Comparison of ENCODE assay signal across 11 cellular contexts in the genomic region with DNA sequence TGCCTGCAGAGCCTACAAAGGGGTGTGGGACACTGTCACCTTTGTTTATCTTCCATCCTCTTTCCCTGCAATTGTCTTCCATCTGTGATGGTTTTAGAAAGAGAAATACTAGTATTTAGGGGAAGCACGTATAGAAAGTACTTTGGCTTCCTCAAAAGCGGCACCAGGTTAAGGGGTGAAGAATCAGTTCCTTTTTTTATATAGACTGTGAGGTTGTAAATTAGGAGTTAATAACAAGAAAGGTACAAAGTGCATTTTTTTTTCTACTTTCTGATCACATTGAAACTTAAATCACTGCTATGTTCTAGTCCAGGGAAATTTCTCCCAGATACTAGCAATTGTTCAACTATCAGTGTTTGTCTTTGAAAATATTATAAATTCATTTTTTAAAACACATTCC.
DNase-seq lines count a peak whose midpoint lies in the region; ATAC-seq, FAIRE-seq and TF ChIP-seq lines count a peak whose summit lies in the region.
"Had no signal": no experiment of that assay in that cellular context is flagged by ENCODE, and none has a peak within 500 bp of the region (broad histone marks: within the 10 kb centered on the region; RNA-seq: fewer than 3 reads in every experiment).

No MANE protein-coding gene starts in this region.

- in situ Hi-C loops in gastrocnemius medialis (cut with MboI; ENCODE audit: low sequenced_read_pairs in 4 of 4) = no loop called here

- H3K27me3 ChIP-seq in small intestine (ENCODE audit: control insufficient read depth in 2 of 2, insufficient read depth in 2 of 2, low read length in 2 of 2) = no peaks in the 10 kb centered on the region
- no peaks in the 10 kb centered on the region for H3K27me3 ChIP-seq in gastrocnemius medialis
- H3K27me3 ChIP-seq: right lobe of liver had no signal

- H3K4me3 ChIP-seq in small intestine (ENCODE audit: low read depth in 1 of 2, low read length in 2 of 2) = no peak overlapping the region
- H3K4me3 ChIP-seq in gastrocnemius medialis = no peak overlapping the region
- H3K4me3 ChIP-seq: right lobe of liver had no signal

- H3K4me1 ChIP-seq in small intestine (ENCODE audit: control insufficient read depth in 2 of 2, insufficient read depth in 1 of 2, low read depth in 1 of 2, low read length in 1 of 2) = no peaks in the 10 kb centered on the region
- H3K4me1 ChIP-seq in gastrocnemius medialis = peaks cover 0 to 6% of the 10 kb centered on the region in 2 donors
- H3K4me1 ChIP-seq: right lobe of liver had no signal

- FAIRE-seq in small intestine (lab: Jason Lieb, UNC) = no peak
- FAIRE-seq in RCC 7860 (lab: Jason Lieb, UNC) = no peak

- ATAC-seq in GM19043 (IDR thresholded peaks at IDR 0.05; ENCODE audit: low read depth, unreplicated experiment) (peak; percentile 82), HG02571 (IDR thresholded peaks at IDR 0.05; ENCODE audit: unreplicated experiment) (peak; percentile 88), HG03354 (IDR thresholded peaks at IDR 0.05; ENCODE audit: poor library complexity, severe bottlenecking, unreplicated experiment) (peak; percentile 91), gastrocnemius medialis (no peak)
- ATAC-seq: right lobe of liver had no signal

- no peak for TF ChIP-seq CTCF in gastrocnemius medialis (IDR thresholded peaks at IDR 0.05 in 4 of 5, conservative IDR thresholded peaks at IDR 0.05 in 1 of 5)

- peak; percentile 20 for DNase-seq in small intestine
- no peak for DNase-seq in NCI-H187 treated with DMSO at 0.1 percent for 48 hours (lab: John Stamatoyannopoulos, UW)
- no peak for DNase-seq in RCC 7860 (ENCODE audit: low spot score)
- no peak for DNase-seq in gastrocnemius medialis
- DNase-seq: activated naive CD4-positive, alpha-beta T cell; DND-41; NCI-H1417; right lobe of liver had no signal

- 22 to 39% (median 24%) methylated on average over 2 of the region's 2 CpGs for WGBS in small intestine, 3 donors

- H3K36me3 ChIP-seq in small intestine (ENCODE audit: control insufficient read depth in 2 of 2, insufficient read depth in 2 of 2, low read length in 2 of 2) (no peaks in the 10 kb centered on the region), gastrocnemius medialis (no peaks in the 10 kb centered on the region)
- H3K36me3 ChIP-seq: right lobe of liver had no signal

- H3K9me3 ChIP-seq in small intestine (ENCODE audit: control insufficient read depth, low read depth) (no peaks in the 10 kb centered on the region), gastrocnemius medialis (no peaks in the 10 kb centered on the region)
- H3K9me3 ChIP-seq: right lobe of liver had no signal

- no peak for TF ChIP-seq POLR2A in gastrocnemius medialis (IDR thresholded peaks at IDR 0.05)

- intact Hi-C loops in gastrocnemius medialis (cut with DNase I; ENCODE audit: low total_unique reads) = no loop called here

- no peak overlapping the region for H3K27ac ChIP-seq in small intestine (ENCODE audit: low read depth in 1 of 2, low read length in 1 of 2)
- H3K27ac ChIP-seq in gastrocnemius medialis = no peak overlapping the region
- H3K27ac ChIP-seq: right lobe of liver had no signal

Comparison
In these comparisons a context has a peak if more than half of its experiments do, and no peak if none do; other contexts are left out.
1. ATAC-seq: peak in GM19043 (single experiment), HG02571 (single experiment) and HG03354 (single experiment); none in gastrocnemius medialis (0 of 2).